In genomic region chr10:12051241-12051640, GRCh38 we compare ENCODE assay signal across 16 cellular contexts. TPM values are rescaled to one million over a fixed set of nuclear protein-coding genes. Genes with fewer than 3 reads are reported as not detected.
DNase-seq lines count a peak whose midpoint lies in the region; ATAC-seq and TF ChIP-seq lines count a peak whose summit lies in the region.
"Had no signal": no experiment of that assay in that cellular context is flagged by ENCODE, and none has a peak within 500 bp of the region (broad histone marks: within the 10 kb centered on the region; RNA-seq: fewer than 3 reads in every experiment).

No MANE protein-coding gene starts in this region.

- H3K27me3 Mint-ChIP-seq in naive B cell = no peaks in the 10 kb centered on the region
- H3K27me3 Mint-ChIP-seq: activated CD8-positive, alpha-beta T cell treated with anti-CD3 and anti-CD28 coated beads for 36 hours; activated T-helper 17 cell treated with anti-CD3 and anti-CD28 coated beads, Interleukin-2, amount 50 U/mL, for 72 hours; central memory CD8-positive, alpha-beta T cell; stimulated activated naive CD8-positive, alpha-beta T cell treated with anti-CD3 and anti-CD28 coated beads, Interleukin-15, amount 100 ng/mL, for 72 hours had no signal

- peak; percentile 66 to 72 for ATAC-seq in naive B cell (ENCODE audit: low read depth in 2 of 2)
- ATAC-seq: activated CD8-positive, alpha-beta T cell treated with anti-CD3 and anti-CD28 coated beads for 36 hours; activated T-helper 17 cell treated with anti-CD3 and anti-CD28 coated beads, Interleukin-2, amount 50 U/mL, for 72 hours; left cardiac atrium; stimulated activated naive CD8-positive, alpha-beta T cell treated with anti-CD3 and anti-CD28 coated beads, Interleukin-15, amount 100 ng/mL, for 72 hours had no signal

- peak overlapping the region in 4 of 8 donors; percentile 1 to 75 (median 31) for H3K4me3 Mint-ChIP-seq in naive B cell
- H3K4me3 Mint-ChIP-seq: activated CD8-positive, alpha-beta T cell treated with anti-CD3 and anti-CD28 coated beads for 36 hours; activated T-helper 17 cell treated with anti-CD3 and anti-CD28 coated beads, Interleukin-2, amount 50 U/mL, for 72 hours; central memory CD8-positive, alpha-beta T cell; endodermal cell; stimulated activated naive CD8-positive, alpha-beta T cell treated with anti-CD3 and anti-CD28 coated beads, Interleukin-15, amount 100 ng/mL, for 72 hours had no signal

- H3K4me2 ChIP-seq in Karpas-422 (ENCODE audit: low read depth, low read length, poor library complexity, severe bottlenecking) = no peak overlapping the region
- no peak overlapping the region for H3K4me2 ChIP-seq in MM.1S (ENCODE audit: low read depth, low read length)

- H3K9me2 ChIP-seq in Karpas-422 (replicated peaks; ENCODE audit: insufficient read depth, low read length) (no peaks in the 10 kb centered on the region), MM.1S (replicated peaks; ENCODE audit: insufficient read depth, low read length) (no peaks in the 10 kb centered on the region)

- TF ChIP-seq CTCF in MM.1S (IDR thresholded peaks at IDR 0.05; ENCODE audit: low read length) = no peak

- peak; percentile 37; the same call in 1 of the 2 replicates for TF ChIP-seq POLR2A in Raji (IDR thresholded peaks at IDR 0.05; ENCODE audit: insufficient read depth, low read depth, low read length)

- peaks cover 25 to 37% (median 31%) of the 10 kb centered on the region in 3 donors for H3K4me1 Mint-ChIP-seq in naive B cell
- H3K4me1 Mint-ChIP-seq: central memory CD8-positive, alpha-beta T cell; endodermal cell; stimulated activated naive CD8-positive, alpha-beta T cell treated with anti-CD3 and anti-CD28 coated beads, Interleukin-15, amount 100 ng/mL, for 72 hours had no signal

- H3K27ac Mint-ChIP-seq in naive B cell = peak overlapping the region in 5 of 6 donors; percentile 17 to 80 (median 62)
- H3K27ac Mint-ChIP-seq: activated CD8-positive, alpha-beta T cell treated with anti-CD3 and anti-CD28 coated beads for 36 hours; activated T-helper 17 cell treated with anti-CD3 and anti-CD28 coated beads, Interleukin-2, amount 50 U/mL, for 72 hours; endodermal cell had no signal

- peak overlapping the region; percentile 91 for H2AFZ ChIP-seq in Karpas-422 (ENCODE audit: low read length)
- no peak overlapping the region for H2AFZ ChIP-seq in MM.1S (ENCODE audit: low read length)

- H3K36me3 ChIP-seq in Karpas-422 (ENCODE audit: insufficient read depth, low read length) (no peaks in the 10 kb centered on the region), MM.1S (replicated peaks; ENCODE audit: insufficient read depth, low read length) (no peaks in the 10 kb centered on the region)

- H4K20me1 ChIP-seq in Karpas-422 (ENCODE audit: insufficient read depth, low read depth, low read length) (no peaks in the 10 kb centered on the region), MM.1S (ENCODE audit: insufficient read depth, low read length) (no peaks in the 10 kb centered on the region)

- H3K9ac ChIP-seq in Karpas-422 (ENCODE audit: low read length) = no peak overlapping the region
- H3K9ac ChIP-seq in MM.1S (ENCODE audit: low read length) = no peak overlapping the region

- no peaks in the 10 kb centered on the region for H3F3A ChIP-seq in MM.1S (ENCODE audit: insufficient read depth, low read length)

- H3K27me3 ChIP-seq in Karpas-422 (ENCODE audit: low read length) (no peaks in the 10 kb centered on the region), MM.1S (replicated peaks; ENCODE audit: insufficient read depth, low read length) (no peaks in the 10 kb centered on the region)

- no peaks in the 10 kb centered on the region for H3K79me2 ChIP-seq in Karpas-422 (ENCODE audit: low read length)
- no peaks in the 10 kb centered on the region for H3K79me2 ChIP-seq in MM.1S (ENCODE audit: low read length)

- H3K27ac ChIP-seq in Karpas-422 (ENCODE audit: low read length) (no peak overlapping the region), MM.1S (ENCODE audit: low read length) (no peak overlapping the region)

- H3K9me3 Mint-ChIP-seq in naive B cell = peaks cover 0 to 2% (median 0%) of the 10 kb centered on the region in 7 donors
- H3K9me3 Mint-ChIP-seq: activated CD8-positive, alpha-beta T cell treated with anti-CD3 and anti-CD28 coated beads for 36 hours; activated T-helper 17 cell treated with anti-CD3 and anti-CD28 coated beads, Interleukin-2, amount 50 U/mL, for 72 hours; central memory CD8-positive, alpha-beta T cell; endodermal cell; stimulated activated naive CD8-positive, alpha-beta T cell treated with anti-CD3 and anti-CD28 coated beads, Interleukin-15, amount 100 ng/mL, for 72 hours had no signal

- H3K36me3 Mint-ChIP-seq in naive B cell = no peaks in the 10 kb centered on the region

- H3K4me1 ChIP-seq in Karpas-422 (ENCODE audit: low read length) = peaks cover 13% of the 10 kb centered on the region
- H3K4me1 ChIP-seq in MM.1S (ENCODE audit: low read length) = no peaks in the 10 kb centered on the region

- no peak overlapping the region for H3K4me3 ChIP-seq in Karpas-422 (ENCODE audit: low read length)
- H3K4me3 ChIP-seq in MM.1S (ENCODE audit: low read length) = no peak overlapping the region

- H3K9me3 ChIP-seq in Karpas-422 (ENCODE audit: low read length) (no peaks in the 10 kb centered on the region), MM.1S (replicated peaks; ENCODE audit: insufficient read depth, low read length) (no peaks in the 10 kb centered on the region)

- DNase-seq in DMS79 (lab: John Stamatoyannopoulos, UW) = peak; percentile 17
- DNase-seq in Karpas-422 = peak; percentile 43
- DNase-seq in naive B cell = peak; percentile 17
- DNase-seq in putamen (ENCODE audit: low spot score) = no peak
- no peak for DNase-seq in MM.1S
- DNase-seq in NCI-H2029 (lab: John Stamatoyannopoulos, UW) = no peak
- no peak for DNase-seq in iPS-NIHi11 (ENCODE audit: low spot score)
- DNase-seq: activated CD8-positive, alpha-beta T cell treated with anti-CD3 and anti-CD28 coated beads for 36 hours; DMS 273 treated with DMSO at 0.1 percent for 48 hours; endodermal cell; left cardiac atrium; SHP77 treated with DMSO at 0.1 percent for 48 hours; stimulated activated naive CD8-positive, alpha-beta T cell treated with anti-CD3 and anti-CD28 coated beads, Interleukin-15, amount 100 ng/mL, for 72 hours had no signal

RNA-seq across cellular contexts. Expression of gene UPF2, which starts 8.6 kb away (rescaled TPM):
- 19.1 and 23.4 TPM in 2 replicates for total RNA-seq in Karpas-422 (2014; rRNA removed; shearing (Covaris generic); ENCODE audit: low replicate concordance)
- polyA plus RNA-seq in naive B cell (ENCODE audit: low read depth in 6 of 6) = 10 to 100 TPM in 5 of 6 donors, 1 to 10 TPM in 1; 5.0 to 24.1 (median 15.9) TPM

RNA-seq across cellular contexts. Expression of gene DHTKD1, which starts 17.5 kb away (rescaled TPM):
- 20.6 and 27.3 TPM in 2 replicates for total RNA-seq in Karpas-422 (2014; rRNA removed; shearing (Covaris generic); ENCODE audit: low replicate concordance)
- 10 to 100 TPM; 22.2 to 48.7 (median 29.3) TPM for polyA plus RNA-seq in naive B cell (ENCODE audit: low read depth in 6 of 6)

Comparison
In these comparisons a context has a peak if more than half of its experiments do, and no peak if none do; other contexts are left out.
1. DNase-seq: peak in DMS79 (single experiment), Karpas-422 (single experiment) and naive B cell (single experiment); none in putamen (single experiment), MM.1S (single experiment), NCI-H2029 (single experiment) and iPS-NIHi11 (single experiment).